11 cellular contexts compared by ENCODE assay signal in genomic region chr20:49028684-49029083, GRCh38. TPM values are rescaled to one million over a fixed set of nuclear protein-coding genes. Genes with fewer than 3 reads are reported as not detected.
DNase-seq lines count a peak whose midpoint lies in the region; ATAC-seq and TF ChIP-seq lines count a peak whose summit lies in the region.
"Had no signal": no experiment of that assay in that cellular context is flagged by ENCODE, and none has a peak within 500 bp of the region (broad histone marks: within the 10 kb centered on the region; RNA-seq: fewer than 3 reads in every experiment).

No MANE protein-coding gene starts in this region.

- DNase-seq in heart left ventricle (no peak), left cardiac atrium (no peak), PC-9 (no peak), fibroblast of gingiva (ENCODE audit: low read depth) (peak; percentile 36), right atrium auricular region (ENCODE audit: low spot score) (no peak)
- no peak for DNase-seq in CD4-positive, alpha-beta T cell
- DNase-seq in activated CD8-positive, alpha-beta memory T cell treated with anti-CD3 and anti-CD28 coated beads, Interleukin-2, amount 50 U/mL, for 4 hours, result no peak
- DNase-seq: DMS153, T-cell had no signal

- H3K27me3 ChIP-seq in heart left ventricle, result no peaks in the 10 kb centered on the region
- no peaks in the 10 kb centered on the region for H3K27me3 ChIP-seq in PC-9 (ENCODE audit: insufficient read depth, low read depth)
- no peaks in the 10 kb centered on the region for H3K27me3 ChIP-seq in CD4-positive, alpha-beta T cell (ENCODE audit: control insufficient read depth, insufficient read depth, low read length)
- H3K27me3 ChIP-seq in right atrium auricular region, result no peaks in the 10 kb centered on the region

- no peaks in the 10 kb centered on the region for H4K20me1 ChIP-seq in PC-9 (ENCODE audit: insufficient read depth)

- no peaks in the 10 kb centered on the region for H3K27me3 Mint-ChIP-seq in CD4-positive, alpha-beta T cell
- H3K27me3 Mint-ChIP-seq: T-cell had no signal

- H3K79me2 ChIP-seq in PC-9 (ENCODE audit: low read depth), result no peaks in the 10 kb centered on the region

- intact Hi-C loops in heart left ventricle (cut with DNase I), result no loop called here
- intact Hi-C loops in left cardiac atrium (cut with DNase I), result no loop called here
- intact Hi-C loops in PC-9 (cut with micrococcal nuclease; ENCODE audit: unreplicated experiment), result no loop called here
- intact Hi-C loops in CD4-positive, alpha-beta T cell (cut with DNase I, micrococcal nuclease), result no loop called here

- TF ChIP-seq CTCF in heart left ventricle (IDR thresholded peaks at IDR 0.05) (peak in 5 of 12 donors; percentile 12 to 35 (median 31)), PC-9 (conservative IDR thresholded peaks at IDR 0.05) (peak; percentile 54), right atrium auricular region (IDR thresholded peaks at IDR 0.05) (peak in 1 of 2 donors; percentile 27)
- TF ChIP-seq CTCF in CD4-positive, alpha-beta T cell (IDR thresholded peaks at IDR 0.05), result no peak

- no peaks in the 10 kb centered on the region for H3K9me3 Mint-ChIP-seq in CD4-positive, alpha-beta T cell
- H3K9me3 Mint-ChIP-seq: T-cell had no signal

- H3K36me3 ChIP-seq in heart left ventricle (peaks cover 0 to 100% (median 96%) of the 10 kb centered on the region in 9 donors), PC-9 (ENCODE audit: low read depth) (peaks cover 59% of the 10 kb centered on the region), right atrium auricular region (peaks cover 83% of the 10 kb centered on the region)

- H3K27ac ChIP-seq in heart left ventricle (no peak overlapping the region), PC-9 (no peak overlapping the region), right atrium auricular region (peak overlapping the region in 1 of 2 donors; percentile 5)
- no peak overlapping the region for H3K27ac ChIP-seq in CD4-positive, alpha-beta T cell (ENCODE audit: low read depth, low read length)
- H3K27ac ChIP-seq: prostate gland had no signal

- no peak overlapping the region for H3K4me3 ChIP-seq in heart left ventricle
- no peak overlapping the region for H3K4me3 ChIP-seq in PC-9
- no peak overlapping the region for H3K4me3 ChIP-seq in right atrium auricular region
- H3K4me3 ChIP-seq: prostate gland had no signal

- no peak overlapping the region for H3K27ac Mint-ChIP-seq in CD4-positive, alpha-beta T cell
- H3K27ac Mint-ChIP-seq: T-cell had no signal

- ATAC-seq in heart left ventricle, result peak in 3 of 4 donors; percentile 37 to 69 (median 48)
- no peak for ATAC-seq in left cardiac atrium
- no peak for ATAC-seq in HG02571 (IDR thresholded peaks at IDR 0.05; ENCODE audit: unreplicated experiment)
- no peak for ATAC-seq in CD4-positive, alpha-beta T cell (ENCODE audit: poor library complexity)
- ATAC-seq: T-cell had no signal

- 39 to 59% (median 49%) methylated on average over 2 of the region's 2 CpGs for WGBS in heart left ventricle, 4 donors

- H3K9me2 ChIP-seq in PC-9 (ENCODE audit: insufficient read depth), result no peaks in the 10 kb centered on the region

- no peaks in the 10 kb centered on the region for H3K9me3 ChIP-seq in heart left ventricle
- no peaks in the 10 kb centered on the region for H3K9me3 ChIP-seq in PC-9 (ENCODE audit: insufficient read depth, low read depth)
- H3K9me3 ChIP-seq in CD4-positive, alpha-beta T cell (ENCODE audit: control insufficient read depth, low read length), result no peaks in the 10 kb centered on the region
- no peaks in the 10 kb centered on the region for H3K9me3 ChIP-seq in right atrium auricular region
- H3K9me3 ChIP-seq: prostate gland had no signal

- H3K4me1 ChIP-seq in heart left ventricle, result no peaks in the 10 kb centered on the region
- H3K4me1 ChIP-seq in PC-9 (replicated peaks; ENCODE audit: insufficient read depth), result no peaks in the 10 kb centered on the region
- no peaks in the 10 kb centered on the region for H3K4me1 ChIP-seq in right atrium auricular region
- H3K4me1 ChIP-seq: prostate gland had no signal

- no peaks in the 10 kb centered on the region for H3K4me1 Mint-ChIP-seq in CD4-positive, alpha-beta T cell (ENCODE audit: low read depth)
- H3K4me1 Mint-ChIP-seq: T-cell had no signal

- H2AFZ ChIP-seq in PC-9, result no peak overlapping the region

- H3K4me3 Mint-ChIP-seq in CD4-positive, alpha-beta T cell, result no peak overlapping the region
- H3K4me3 Mint-ChIP-seq: T-cell had no signal

- POLR2A ChIA-PET in PC-9 (lab: Charles Lee; ENCODE audit: unreplicated experiment), result interaction anchor here (0.7 kb wide), 1 partner anchor 211 kb away, joined by 3 read pairs; no protein-coding TSS in a partner anchor
- POLR2A ChIA-PET in CD4-positive, alpha-beta T cell (lab: Charles Lee), result interaction anchor here (1.3 to 1.7 kb wide), 2 partner anchors 9 to 18 kb away, joined by 3 to 4 read pairs; partner anchors contain the start of gene CSE1L

- H3F3A ChIP-seq in PC-9 (ENCODE audit: insufficient read depth, low read depth), result peaks cover 17% of the 10 kb centered on the region; the same call in 1 of the 2 replicates

- H3K36me3 Mint-ChIP-seq in CD4-positive, alpha-beta T cell (ENCODE audit: low read depth), result peaks cover 71% of the 10 kb centered on the region

- CTCF ChIA-PET in PC-9 (lab: Charles Lee), result interaction anchor here (0.6 to 0.7 kb wide), 2 partner anchors 275 to 678 kb away, joined by 3 to 4 read pairs; no protein-coding TSS in a partner anchor
- CTCF ChIA-PET in CD4-positive, alpha-beta T cell (lab: Charles Lee), result no interaction called here

- BruUV-seq in PC-9 (replicated peaks; lab: Mats Ljungman, UMichigan), result no TSS peak

- no peak for TF ChIP-seq POLR2A in heart left ventricle (IDR thresholded peaks at IDR 0.05)

- no peak overlapping the region for H3K4me2 ChIP-seq in PC-9

RNA-seq across cellular contexts. Expression of gene CSE1L, which starts 17.4 kb away (rescaled TPM):
- total RNA-seq in heart left ventricle (10 to 100 TPM; 31.2 to 56.8 (median 41.9) TPM), left cardiac atrium (10 to 100 TPM; 38.8 to 41.1 TPM), PC-9 (2021) (83.1 and 132 TPM in 2 replicates), right atrium auricular region (10 to 100 TPM; 27.0 to 32.0 TPM)
- 10 to 100 TPM; 19.1 to 59.0 TPM for polyA plus RNA-seq in heart left ventricle
- 10 to 100 TPM; 30.0 to 30.1 TPM for total RNA-seq in CD4-positive, alpha-beta T cell

Comparison
In these comparisons a context has a peak if more than half of its experiments do, and no peak if none do; other contexts are left out.
1. ATAC-seq: peak in heart left ventricle (3 of 4); none in left cardiac atrium (0 of 2), HG02571 (single experiment) and CD4-positive, alpha-beta T cell (single experiment).